ENCODE assay signal across 19 cellular contexts in the genomic region with DNA sequence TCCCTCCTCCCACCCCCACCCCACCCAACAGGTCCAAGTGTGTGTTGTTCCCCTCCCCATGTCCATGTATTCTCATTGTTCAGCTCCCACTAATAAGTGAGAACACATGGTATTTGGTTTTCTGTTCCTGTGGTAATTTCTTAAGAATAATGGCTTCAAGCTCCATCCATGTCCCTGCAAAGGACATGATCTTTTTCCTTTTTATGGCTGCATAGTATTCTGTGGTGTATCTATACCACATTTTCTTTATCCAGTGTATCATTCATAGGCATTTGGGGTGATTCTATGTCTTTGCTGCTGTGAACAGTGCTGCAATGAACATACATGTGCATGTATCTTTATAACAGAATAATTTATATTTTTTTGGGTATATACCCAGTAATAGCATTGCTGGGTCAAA.
"Had no signal": no experiment of that assay in that cellular context is flagged by ENCODE, and none has a peak within 500 bp of the region (broad histone marks: within the 10 kb centered on the region; RNA-seq: fewer than 3 reads in every experiment).

No MANE protein-coding gene starts in this region.

- H3K27ac ChIP-seq: gastrocnemius medialis, lower lobe of right lung, neural progenitor cell, prostate gland, upper lobe of left lung had no signal

- H3K9me3 ChIP-seq: gastrocnemius medialis, lower lobe of right lung, prostate gland, right atrium auricular region, stomach, thyroid gland, upper lobe of left lung had no signal

- H3K27me3 ChIP-seq: neural progenitor cell, right atrium auricular region, stomach, thyroid gland, upper lobe of left lung had no signal

- H3K4me1 ChIP-seq: neural progenitor cell, prostate gland had no signal

- H3K4me2 ChIP-seq: neural progenitor cell had no signal

- H2AFZ ChIP-seq: neural progenitor cell had no signal

- H3K4me1 Mint-ChIP-seq: central memory CD8-positive, alpha-beta T cell; natural killer cell; stimulated activated effector memory CD8-positive, alpha-beta T cell treated with anti-CD3 and anti-CD28 coated beads, Interleukin-12 subunit alpha, Interleukin-12 subunit beta, amount 100 ng/mL, for 72 hours had no signal

- ATAC-seq: effector memory CD8-positive, alpha-beta T cell; gastrocnemius medialis; left ventricle myocardium superior; lower lobe of right lung; natural killer cell; sciatic nerve; stimulated activated effector memory CD8-positive, alpha-beta T cell treated with anti-CD3 and anti-CD28 coated beads, Interleukin-12 subunit alpha, Interleukin-12 subunit beta, amount 100 ng/mL, for 72 hours had no signal

- H3K36me3 Mint-ChIP-seq: natural killer cell; neural progenitor cell; stimulated activated effector memory CD8-positive, alpha-beta T cell treated with anti-CD3 and anti-CD28 coated beads, Interleukin-12 subunit alpha, Interleukin-12 subunit beta, amount 100 ng/mL, for 72 hours had no signal

- H3K27ac Mint-ChIP-seq: effector memory CD8-positive, alpha-beta T cell; natural killer cell; neural progenitor cell; stimulated activated effector memory CD8-positive, alpha-beta T cell treated with anti-CD3 and anti-CD28 coated beads, Interleukin-12 subunit alpha, Interleukin-12 subunit beta, amount 100 ng/mL, for 72 hours had no signal

- H3K4me3 ChIP-seq: gastrocnemius medialis, lower lobe of right lung, neural progenitor cell, prostate gland, right atrium auricular region, stomach, thyroid gland, upper lobe of left lung had no signal

- H3K9ac ChIP-seq: neural progenitor cell had no signal

- H3K4me3 Mint-ChIP-seq: central memory CD8-positive, alpha-beta T cell; effector memory CD8-positive, alpha-beta T cell; natural killer cell; stimulated activated effector memory CD8-positive, alpha-beta T cell treated with anti-CD3 and anti-CD28 coated beads, Interleukin-12 subunit alpha, Interleukin-12 subunit beta, amount 100 ng/mL, for 72 hours had no signal

- H3K9me3 Mint-ChIP-seq: central memory CD8-positive, alpha-beta T cell; effector memory CD8-positive, alpha-beta T cell; natural killer cell; stimulated activated effector memory CD8-positive, alpha-beta T cell treated with anti-CD3 and anti-CD28 coated beads, Interleukin-12 subunit alpha, Interleukin-12 subunit beta, amount 100 ng/mL, for 72 hours had no signal

- H3K36me3 ChIP-seq: gastrocnemius medialis, lower lobe of right lung, neural progenitor cell, prostate gland, right atrium auricular region, stomach, thyroid gland, upper lobe of left lung had no signal

- DNase-seq: cortex of kidney; effector memory CD8-positive, alpha-beta T cell; gastrocnemius medialis; head of caudate nucleus; left ventricle myocardium superior; lower lobe of right lung; natural killer cell; stimulated activated CD4-positive, alpha-beta T cell treated with anti-CD3 and anti-CD28 coated beads, Interleukin-2, amount 100 ng/mL, for 24 hours; stimulated activated CD4-positive, alpha-beta T cell treated with anti-CD3 and anti-CD28 coated beads, Interleukin-4, amount 100 ng/mL, for 24 hours; stimulated activated naive CD4-positive, alpha-beta T cell treated with Interleukin-2 at 50 U/mL for 16 hours; stomach; thyroid gland; upper lobe of left lung had no signal
